18 cellular contexts compared by ENCODE assay signal in genomic region chr4:183333202-183333601, GRCh38. TPM values are rescaled to one million over a fixed set of nuclear protein-coding genes. Genes with fewer than 3 reads are reported as not detected.
DNase-seq lines count a peak whose midpoint lies in the region; ATAC-seq, FAIRE-seq and TF ChIP-seq lines count a peak whose summit lies in the region.
"Had no signal": no experiment of that assay in that cellular context is flagged by ENCODE, and none has a peak within 500 bp of the region (broad histone marks: within the 10 kb centered on the region; RNA-seq: fewer than 3 reads in every experiment).

No MANE protein-coding gene starts in this region.

- CTCF ChIA-PET in HCT116 (lab: Charles Lee): no interaction called here

- H3K9ac ChIP-seq in HCT116 (ENCODE audit: low read length): no peak overlapping the region

- H3K27ac Mint-ChIP-seq in neural crest cell (ENCODE audit: unreplicated experiment): peak overlapping the region; percentile 52
- H3K27ac Mint-ChIP-seq: CD8-positive, alpha-beta T cell had no signal

- no peak for FAIRE-seq in H54 (lab: Jason Lieb, UNC)
- FAIRE-seq: D721Med, G401.6, H1, K562 had no signal

- TF ChIP-seq CTCF in HCT116 (IDR thresholded peaks at IDR 0.05 in 2 of 3, conservative IDR thresholded peaks at IDR 0.05 in 1 of 3; ENCODE audit: borderline replicate concordance in 1 of 3, insufficient read depth in 1 of 3, low read depth in 2 of 3, low read length in 2 of 3): no peak
- no peak for TF ChIP-seq CTCF in RWPE2 (IDR thresholded peaks at IDR 0.05; ENCODE audit: poor library complexity, severe bottlenecking)
- TF ChIP-seq CTCF in neural crest cell (conservative IDR thresholded peaks at IDR 0.05): no peak
- TF ChIP-seq CTCF in vagina (IDR thresholded peaks at IDR 0.05): no peak

- H3K36me3 ChIP-seq in HCT116 (ENCODE audit: control insufficient read depth in 1 of 2, insufficient read depth in 2 of 2, low read length in 2 of 2): no peaks in the 10 kb centered on the region
- no peaks in the 10 kb centered on the region for H3K36me3 ChIP-seq in RWPE2 (ENCODE audit: low read depth)
- no peaks in the 10 kb centered on the region for H3K36me3 ChIP-seq in vagina

- H3K4me2 ChIP-seq in HCT116 (ENCODE audit: low read length): 0 out of 2 replicates have a peak overlapping the region, but pooled peaks have one; percentile 83

- no peak overlapping the region for H3K4me3 ChIP-seq in HCT116 (replicated peaks in 1 of 2; ENCODE audit: low read depth in 1 of 2, low read length in 2 of 2)
- H3K4me3 ChIP-seq in RWPE2 (ENCODE audit: severe bottlenecking): no peak overlapping the region
- H3K4me3 ChIP-seq in vagina: no peak overlapping the region
- H3K4me3 ChIP-seq: K562 had no signal

- H3K9me3 ChIP-seq in HCT116 (ENCODE audit: control insufficient read depth in 1 of 2, insufficient read depth in 1 of 2, low read depth in 1 of 2, low read length in 2 of 2) (peaks cover 0 to 3% of the 10 kb centered on the region in 2 experiments; a peak in 1 of 4 replicates), RWPE2 (ENCODE audit: severe bottlenecking) (no peaks in the 10 kb centered on the region), vagina (no peaks in the 10 kb centered on the region)

- no TSS peak for BruUV-seq in HCT116 (replicated peaks; lab: Mats Ljungman, UMichigan)

- H4K20me1 ChIP-seq in HCT116 (ENCODE audit: insufficient read depth): no peaks in the 10 kb centered on the region

- H3K9me2 ChIP-seq in HCT116 (ENCODE audit: insufficient read depth): no peaks in the 10 kb centered on the region

- intact Hi-C loops in HCT116 (cut with micrococcal nuclease): no loop called here
- intact Hi-C loops in vagina (cut with DNase I): no loop called here

- no peaks in the 10 kb centered on the region for H3K79me2 ChIP-seq in HCT116 (ENCODE audit: insufficient read depth, low read length)

- H3K4me1 ChIP-seq in HCT116 (ENCODE audit: control insufficient read depth in 1 of 2, insufficient read depth in 2 of 2, low read length in 2 of 2): peaks cover 38 to 49% of the 10 kb centered on the region in 2 experiments
- H3K4me1 ChIP-seq in RWPE2 (ENCODE audit: insufficient read depth, poor library complexity, severe bottlenecking): peaks cover 22% of the 10 kb centered on the region
- H3K4me1 ChIP-seq in vagina: no peaks in the 10 kb centered on the region

- no peak overlapping the region for H2AFZ ChIP-seq in HCT116 (ENCODE audit: low read depth, low read length, poor library complexity, severe bottlenecking)

- RAD21 ChIA-PET in HCT116 (lab: Charles Lee; ENCODE audit: low non-redundant PET in 1 of 2, low total read pairs in 2 of 2, uncharacterized antibody in 2 of 2, unreplicated experiment in 2 of 2): no interaction called here

- TF ChIP-seq RAD21 in HCT116 (IDR thresholded peaks at IDR 0.05; ENCODE audit: low read depth): no peak

- no peak overlapping the region for H3K27ac ChIP-seq in HCT116 (ENCODE audit: low read depth, low read length)
- peak overlapping the region; percentile 94 for H3K27ac ChIP-seq in RWPE2 (ENCODE audit: poor library complexity, severe bottlenecking)
- H3K27ac ChIP-seq in vagina: no peak overlapping the region

- ATAC-seq in HCT116 (no peak), RWPE2 (ENCODE audit: low read depth) (no peak)
- ATAC-seq: CD8-positive, alpha-beta T cell; K562 had no signal

- H3K27me3 ChIP-seq in HCT116 (ENCODE audit: insufficient read depth, low read length) (no peaks in the 10 kb centered on the region), RWPE2 (ENCODE audit: insufficient read depth, poor library complexity, severe bottlenecking) (no peaks in the 10 kb centered on the region), vagina (no peaks in the 10 kb centered on the region)

- H3K27me3 Mint-ChIP-seq in neural crest cell (ENCODE audit: low read depth): peaks cover 4% of the 10 kb centered on the region

- TF ChIP-seq POLR2A in HCT116 (IDR thresholded peaks at IDR 0.05; ENCODE audit: borderline replicate concordance, extremely low read depth, insufficient read depth, insufficient read length) (no peak), vagina (IDR thresholded peaks at IDR 0.05) (no peak), H54 (IDR thresholded peaks at IDR 0.05; ENCODE audit: low read depth, low read length) (no peak)

- no peaks in the 10 kb centered on the region for H3K36me3 Mint-ChIP-seq in neural crest cell (ENCODE audit: low read depth)
- H3K36me3 Mint-ChIP-seq: CD14-positive monocyte; CD8-positive, alpha-beta T cell had no signal

- H3K4me3 Mint-ChIP-seq in neural crest cell: no peak overlapping the region
- H3K4me3 Mint-ChIP-seq: CD14-positive monocyte; CD8-positive, alpha-beta T cell had no signal

- peaks cover 4% of the 10 kb centered on the region for H3K4me1 Mint-ChIP-seq in neural crest cell

- POLR2A ChIA-PET in HCT116 (lab: Charles Lee): no interaction called here

- no peaks in the 10 kb centered on the region for H3K9me3 Mint-ChIP-seq in neural crest cell
- H3K9me3 Mint-ChIP-seq: CD8-positive, alpha-beta T cell had no signal

- DNase-seq in HCT116 (ENCODE audit: low read depth, low spot score): no peak
- DNase-seq in RWPE2 (ENCODE audit: low spot score): no peak
- no peak for DNase-seq in neural crest cell (ENCODE audit: low read depth, low spot score)
- DNase-seq in vagina (ENCODE audit: extremely low spot score in 2 of 2): peak; percentile 46 to 62
- DNase-seq in H54 (ENCODE audit: insufficient read length, low spot score): no peak
- no peak for DNase-seq in A172 (ENCODE audit: low spot score)
- DNase-seq in NOMO-1 treated with dmso at 0.1 percent for 144 hours (lab: John Stamatoyannopoulos, UW; ENCODE audit: unreplicated experiment): no peak
- DNase-seq: CD8-positive, alpha-beta T cell; COR-L47; DMS79 treated with DMSO at 0.1 percent for 48 hours; EL had no signal

TF ChIP-seq in HCT116, 20 proteins besides CTCF, POLR2A, EP300 and RAD21:
- TF ChIP-seq SRF (IDR thresholded peaks at IDR 0.05; ENCODE audit: low read depth) (no peak), ZNF274 (IDR thresholded peaks at IDR 0.05; ENCODE audit: low read depth, low read length) (no peak), ELF1 (IDR thresholded peaks at IDR 0.05; ENCODE audit: borderline replicate concordance, low read depth) (no peak), CBX3 (IDR thresholded peaks at IDR 0.05; ENCODE audit: low read depth) (no peak), POLR2AphosphoS5 (IDR thresholded peaks at IDR 0.05; ENCODE audit: low read depth, low read length) (no peak), TCF7L2 (IDR thresholded peaks at IDR 0.05; ENCODE audit: borderline replicate concordance, extremely low read depth, insufficient read depth, insufficient read length) (no peak), JUND (IDR thresholded peaks at IDR 0.05) (no peak), EZH2phosphoT487 (IDR thresholded peaks at IDR 0.05; ENCODE audit: borderline replicate concordance) (no peak), REST (IDR thresholded peaks at IDR 0.05; ENCODE audit: low read depth) (no peak)
TF ChIP-seq in HCT116: peak in this region for 0.

RNA-seq across cellular contexts. Expression of gene CLDN24, which starts 11.0 kb away (rescaled TPM):
- total RNA-seq in HCT116 (2021; ENCODE audit: unreplicated experiment) (not detected), neural crest cell (not detected in 2 replicates), vagina (not detected)
- 0.10 TPM in 1 of 2 replicates, not detected in the other for polyA plus RNA-seq in HCT116 (2012)
- total RNA-seq in A172 (2014; rRNA removed; shearing (Covaris generic)): not detected in 2 replicates
- total RNA-seq: A673; CD8-positive, alpha-beta T cell; H1; K562 had no signal
- polyA plus RNA-seq: BJ, CD14-positive monocyte, H1, K562 had no signal

RNA-seq across cellular contexts. Expression of gene CLDN22, which starts 13.1 kb away (rescaled TPM):
- not detected for total RNA-seq in HCT116 (2021; ENCODE audit: unreplicated experiment)
- 0.29 and 0.56 TPM in 2 replicates for polyA plus RNA-seq in HCT116 (2012)
- not detected in 2 replicates for total RNA-seq in neural crest cell
- not detected for total RNA-seq in vagina
- total RNA-seq in A172 (2014; rRNA removed; shearing (Covaris generic)): not detected in 2 replicates
- total RNA-seq: A673; CD8-positive, alpha-beta T cell; H1; K562 had no signal
- polyA plus RNA-seq: CD14-positive monocyte, H1 had no signal

Comparison
In these comparisons a context has a peak if more than half of its experiments do, and no peak if none do; other contexts are left out.
1. DNase-seq: peak in vagina (2 of 2); none in HCT116 (single experiment), RWPE2 (single experiment), neural crest cell (single experiment), H54 (single experiment), A172 (single experiment) and NOMO-1 treated with dmso at 0.1 percent for 144 hours (single experiment).